20 cellular contexts compared by ENCODE assay signal in the genomic region with DNA sequence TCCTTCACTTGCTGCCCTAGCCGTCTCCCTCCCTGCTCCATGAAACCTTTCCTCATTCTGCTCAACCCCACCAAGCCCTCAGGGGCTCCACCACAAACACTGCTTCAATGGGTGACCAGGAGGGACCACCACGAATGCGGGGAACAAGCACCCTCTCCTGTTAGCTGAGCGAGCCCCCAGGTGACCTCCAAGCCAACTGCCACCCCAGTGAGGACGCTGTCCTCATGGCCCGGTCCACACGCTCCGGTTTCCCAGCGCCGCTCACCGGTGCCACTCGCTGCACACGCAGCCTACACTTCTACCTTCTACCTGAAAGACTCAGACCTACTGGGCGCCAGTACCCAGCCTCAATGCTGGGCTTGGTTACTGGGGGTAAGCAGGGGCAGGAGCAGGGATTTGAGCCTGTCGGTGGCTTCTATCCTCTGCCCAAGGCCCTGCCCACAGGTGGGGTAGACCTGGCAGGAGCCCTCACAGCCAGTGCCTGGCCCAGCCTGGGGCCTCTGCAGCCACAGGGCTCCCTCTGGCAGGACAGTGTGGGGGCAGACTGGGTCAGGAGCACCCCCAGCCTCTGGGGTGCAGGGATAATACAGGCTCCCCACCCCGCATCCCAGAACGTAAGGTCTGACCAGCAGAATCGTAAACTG. TPM values are rescaled to one million over a fixed set of nuclear protein-coding genes. Genes with fewer than 3 reads are reported as not detected.
"Had no signal": no experiment of that assay in that cellular context is flagged by ENCODE, and none has a peak within 500 bp of the region (broad histone marks: within the 10 kb centered on the region; RNA-seq: fewer than 3 reads in every experiment).

No MANE protein-coding gene starts in this region.

- H3K27me3 Mint-ChIP-seq: activated naive CD8-positive, alpha-beta T cell treated with anti-CD3 and anti-CD28 coated beads for 36 hours; T-cell had no signal

- H3K4me3 Mint-ChIP-seq: activated naive CD8-positive, alpha-beta T cell treated with anti-CD3 and anti-CD28 coated beads for 36 hours; activated T-helper 1 cell treated with anti-CD3 and anti-CD28 coated beads, Interleukin-12 subunit alpha, Interleukin-12 subunit beta, Interleukin-2, Interleukin-4 antibody, amounts not matched to agents 30 ng/mL and 10 ng/mL and 1 ng/mL, durations not matched to agents 14 hours and 24 hours and 36 hours; nephron progenitor cell; T-cell had no signal

- H3K27ac Mint-ChIP-seq: activated naive CD8-positive, alpha-beta T cell treated with anti-CD3 and anti-CD28 coated beads for 36 hours; activated T-helper 1 cell treated with anti-CD3 and anti-CD28 coated beads, Interleukin-12 subunit alpha, Interleukin-12 subunit beta, Interleukin-2, Interleukin-4 antibody, amounts not matched to agents 30 ng/mL and 10 ng/mL and 1 ng/mL, durations not matched to agents 14 hours and 24 hours and 36 hours; nephron progenitor cell; T-cell had no signal

- H3K27me3 ChIP-seq: foreskin keratinocyte, right atrium auricular region, testis, upper lobe of right lung had no signal

- DNase-seq: activated CD4-positive, alpha-beta T cell treated with anti-CD3 and anti-CD28 coated beads, Interleukin-2, amount 50 U/mL, for 4 hours; activated CD4-positive, CD25-positive, alpha-beta regulatory T cell treated with anti-CD3 and anti-CD28 coated beads, Interleukin-2, amount 50 U/mL, for 72 hours; activated gamma-delta T cell treated with Interleukin-2 at 50 U/mL for 16 hours; activated naive CD8-positive, alpha-beta T cell treated with anti-CD3 and anti-CD28 coated beads for 36 hours; amniotic stem cell; foreskin keratinocyte; hippocampal formation; mammary epithelial cell; midbrain; nephron progenitor cell; occipital lobe; T-cell; T-helper 9 cell; testis; upper lobe of right lung had no signal

- H3K27ac ChIP-seq: foreskin keratinocyte, prostate gland, testis, upper lobe of right lung had no signal

- H3K9me3 Mint-ChIP-seq: activated naive CD8-positive, alpha-beta T cell treated with anti-CD3 and anti-CD28 coated beads for 36 hours; activated T-helper 1 cell treated with anti-CD3 and anti-CD28 coated beads, Interleukin-12 subunit alpha, Interleukin-12 subunit beta, Interleukin-2, Interleukin-4 antibody, amounts not matched to agents 30 ng/mL and 10 ng/mL and 1 ng/mL, durations not matched to agents 14 hours and 24 hours and 36 hours; nephron progenitor cell; T-cell had no signal

- H3K9me3 ChIP-seq: prostate gland, right atrium auricular region, testis, upper lobe of right lung had no signal

- H3K4me3 ChIP-seq: prostate gland, right atrium auricular region, testis, upper lobe of right lung had no signal

- H3K4me1 Mint-ChIP-seq: activated naive CD8-positive, alpha-beta T cell treated with anti-CD3 and anti-CD28 coated beads for 36 hours had no signal

- H3K4me1 ChIP-seq: foreskin keratinocyte, prostate gland, testis, upper lobe of right lung had no signal

RNA-seq across cellular contexts. Expression of gene PTPRH, which starts 20.0 kb away (rescaled TPM):
- total RNA-seq: activated CD8-positive, alpha-beta memory T cell treated with anti-CD3 and anti-CD28 coated beads for 36 hours; activated naive CD8-positive, alpha-beta T cell treated with anti-CD3 and anti-CD28 coated beads for 36 hours; upper lobe of right lung had no signal

RNA-seq across cellular contexts. Expression of gene SYT5, which starts 49.2 kb away (rescaled TPM):
- total RNA-seq: activated CD8-positive, alpha-beta memory T cell treated with anti-CD3 and anti-CD28 coated beads for 36 hours; activated naive CD8-positive, alpha-beta T cell treated with anti-CD3 and anti-CD28 coated beads for 36 hours; activated T-helper 1 cell treated with anti-CD3 and anti-CD28 coated beads, Interleukin-12 subunit alpha, Interleukin-12 subunit beta, Interleukin-2, Interleukin-4 antibody, amounts not matched to agents 30 ng/mL and 10 ng/mL and 1 ng/mL, durations not matched to agents 14 hours and 24 hours and 36 hours; skeletal muscle tissue; upper lobe of right lung had no signal
